8 cellular contexts compared by ENCODE assay signal in genomic region chr19:37217855-37218591, GRCh38. TPM values are rescaled to one million over a fixed set of nuclear protein-coding genes. Genes with fewer than 3 reads are reported as not detected.
DNase-seq lines count a peak whose midpoint lies in the region; ATAC-seq and TF ChIP-seq lines count a peak whose summit lies in the region.

TSS of gene ZNF383 (plus strand) at chr19:37218214. CDS start at chr19:37230454, 12,240 bp downstream.

- intact Hi-C loops in activated T-helper 1 cell treated with anti-CD3 and anti-CD28 coated beads, Interleukin-12 subunit alpha, Interleukin-12 subunit beta, Interleukin-2, Interleukin-4 antibody, amounts not matched to agents 30 ng/mL and 10 ng/mL and 1 ng/mL, durations not matched to agents 14 hours and 24 hours and 36 hours (cut with micrococcal nuclease), result loop anchor here (1.0 to 10.0 kb wide), 16 partner anchors 46 to 1003 kb away; partner anchors contain the start of genes SIPA1L3, WDR87, ZFP14 and ZFP30

- H3K4me1 ChIP-seq in Peyer's patch, result peaks cover 0 to 8% (median 4%) of the 10 kb centered on the region in 4 donors

- POLR2A ChIA-PET in naive thymus-derived CD8-positive, alpha-beta T cell (lab: Charles Lee), result interaction anchor here (0.5 to 1.8 kb wide), 17 partner anchors 8 to 1403 kb away, joined by 3 to 10 read pairs (median 4); partner anchors contain the start of genes PSMD8, ZFP14, ZNF146 and ZNF345

- no peaks in the 10 kb centered on the region for H3K27me3 ChIP-seq in Peyer's patch

- peak within 1 kb of the TSS; percentile 96 for H3K4me3 Mint-ChIP-seq in activated T-helper 1 cell treated with anti-CD3 and anti-CD28 coated beads, Interleukin-12 subunit alpha, Interleukin-12 subunit beta, Interleukin-2, Interleukin-4 antibody, amounts not matched to agents 30 ng/mL and 10 ng/mL and 1 ng/mL, durations not matched to agents 14 hours and 24 hours and 36 hours
- peak within 1 kb of the TSS; percentile 86 to 100 (median 96) for H3K4me3 Mint-ChIP-seq in naive thymus-derived CD8-positive, alpha-beta T cell
- H3K4me3 Mint-ChIP-seq in stimulated activated naive B cell treated with anti-CD40 and anti-IgM and Interleukin-4, amounts not matched to agents 10 μg/mL and 1 μg/mL and 100 μg/mL, for 72 hours, result peak within 1 kb of the TSS; percentile 96 to 97

- H3K27ac Mint-ChIP-seq in activated T-helper 1 cell treated with anti-CD3 and anti-CD28 coated beads, Interleukin-12 subunit alpha, Interleukin-12 subunit beta, Interleukin-2, Interleukin-4 antibody, amounts not matched to agents 30 ng/mL and 10 ng/mL and 1 ng/mL, durations not matched to agents 14 hours and 24 hours and 36 hours, result peak within 1 kb of the TSS; percentile 90
- H3K27ac Mint-ChIP-seq in naive thymus-derived CD8-positive, alpha-beta T cell, result peak within 1 kb of the TSS; percentile 90 to 99 (median 95)
- peak within 1 kb of the TSS; percentile 99 for H3K27ac Mint-ChIP-seq in stimulated activated naive B cell treated with anti-CD40 and anti-IgM and Interleukin-4, amounts not matched to agents 10 μg/mL and 1 μg/mL and 100 μg/mL, for 72 hours

- TF ChIP-seq CTCF in Peyer's patch (IDR thresholded peaks at IDR 0.05), result no peak
- TF ChIP-seq CTCF in fibroblast of mammary gland (conservative IDR thresholded peaks at IDR 0.05; ENCODE audit: control insufficient read depth, insufficient read depth, low read depth, low read length), result no peak

- DNase-seq in DMS79 treated with DMSO at 0.1 percent for 48 hours (lab: John Stamatoyannopoulos, UW), result peak; percentile 95
- peak; percentile 92 for DNase-seq in KG1 (lab: John Stamatoyannopoulos, UW)
- peak; percentile 90 to 94 (median 90) for DNase-seq in Peyer's patch
- peak; percentile 78 for DNase-seq in activated T-helper 1 cell treated with anti-CD3 and anti-CD28 coated beads, Interleukin-12 subunit alpha, Interleukin-12 subunit beta, Interleukin-2, Interleukin-4 antibody, amounts not matched to agents 30 ng/mL and 10 ng/mL and 1 ng/mL, durations not matched to agents 14 hours and 24 hours and 36 hours (ENCODE audit: low spot score)
- DNase-seq in fibroblast of mammary gland (ENCODE audit: low read depth), result peak; percentile 88
- peak; percentile 60 to 93 (median 80) for DNase-seq in naive thymus-derived CD8-positive, alpha-beta T cell
- peak; percentile 89 for DNase-seq in stimulated activated naive B cell treated with anti-CD40 and anti-IgM and Interleukin-4, amounts not matched to agents 10 μg/mL and 1 μg/mL and 100 μg/mL, for 72 hours

- peaks cover 20% of the 10 kb centered on the region for H3K4me1 Mint-ChIP-seq in activated T-helper 1 cell treated with anti-CD3 and anti-CD28 coated beads, Interleukin-12 subunit alpha, Interleukin-12 subunit beta, Interleukin-2, Interleukin-4 antibody, amounts not matched to agents 30 ng/mL and 10 ng/mL and 1 ng/mL, durations not matched to agents 14 hours and 24 hours and 36 hours (ENCODE audit: low read depth)
- peaks cover 17 to 34% (median 27%) of the 10 kb centered on the region in 4 donors for H3K4me1 Mint-ChIP-seq in naive thymus-derived CD8-positive, alpha-beta T cell
- H3K4me1 Mint-ChIP-seq in stimulated activated naive B cell treated with anti-CD40 and anti-IgM and Interleukin-4, amounts not matched to agents 10 μg/mL and 1 μg/mL and 100 μg/mL, for 72 hours, result peaks cover 25 to 27% of the 10 kb centered on the region in 2 donors

- peaks cover 0 to 4% (median 0%) of the 10 kb centered on the region in 4 donors for H3K9me3 ChIP-seq in Peyer's patch

- H3K4me3 ChIP-seq in Peyer's patch, result peak within 1 kb of the TSS; percentile 64 to 80 (median 76)
- peak within 1 kb of the TSS; percentile 98 for H3K4me3 ChIP-seq in fibroblast of mammary gland (ENCODE audit: control insufficient read depth, low read depth, low read length)

- peaks cover 33% of the 10 kb centered on the region for H3K36me3 Mint-ChIP-seq in activated T-helper 1 cell treated with anti-CD3 and anti-CD28 coated beads, Interleukin-12 subunit alpha, Interleukin-12 subunit beta, Interleukin-2, Interleukin-4 antibody, amounts not matched to agents 30 ng/mL and 10 ng/mL and 1 ng/mL, durations not matched to agents 14 hours and 24 hours and 36 hours (ENCODE audit: low read depth)
- peaks cover 21 to 35% (median 34%) of the 10 kb centered on the region in 3 donors for H3K36me3 Mint-ChIP-seq in naive thymus-derived CD8-positive, alpha-beta T cell
- H3K36me3 Mint-ChIP-seq in stimulated activated naive B cell treated with anti-CD40 and anti-IgM and Interleukin-4, amounts not matched to agents 10 μg/mL and 1 μg/mL and 100 μg/mL, for 72 hours, result peaks cover 17 to 41% of the 10 kb centered on the region in 2 donors

- peaks cover 0 to 29% (median 0%) of the 10 kb centered on the region in 3 donors for H3K36me3 ChIP-seq in Peyer's patch

- H3K27me3 Mint-ChIP-seq in activated T-helper 1 cell treated with anti-CD3 and anti-CD28 coated beads, Interleukin-12 subunit alpha, Interleukin-12 subunit beta, Interleukin-2, Interleukin-4 antibody, amounts not matched to agents 30 ng/mL and 10 ng/mL and 1 ng/mL, durations not matched to agents 14 hours and 24 hours and 36 hours (ENCODE audit: insufficient read depth), result no peaks in the 10 kb centered on the region
- no peaks in the 10 kb centered on the region for H3K27me3 Mint-ChIP-seq in naive thymus-derived CD8-positive, alpha-beta T cell
- H3K27me3 Mint-ChIP-seq in stimulated activated naive B cell treated with anti-CD40 and anti-IgM and Interleukin-4, amounts not matched to agents 10 μg/mL and 1 μg/mL and 100 μg/mL, for 72 hours, result no peaks in the 10 kb centered on the region

- TF ChIP-seq POLR2A in Peyer's patch (IDR thresholded peaks at IDR 0.05), result peak; percentile 32 to 52

- peak within 1 kb of the TSS; percentile 80 to 97 (median 86) for H3K27ac ChIP-seq in Peyer's patch

- peaks cover 48% of the 10 kb centered on the region for H3K9me3 Mint-ChIP-seq in activated T-helper 1 cell treated with anti-CD3 and anti-CD28 coated beads, Interleukin-12 subunit alpha, Interleukin-12 subunit beta, Interleukin-2, Interleukin-4 antibody, amounts not matched to agents 30 ng/mL and 10 ng/mL and 1 ng/mL, durations not matched to agents 14 hours and 24 hours and 36 hours
- H3K9me3 Mint-ChIP-seq in naive thymus-derived CD8-positive, alpha-beta T cell, result peaks cover 0 to 47% (median 12%) of the 10 kb centered on the region in 9 donors
- no peaks in the 10 kb centered on the region for H3K9me3 Mint-ChIP-seq in stimulated activated naive B cell treated with anti-CD40 and anti-IgM and Interleukin-4, amounts not matched to agents 10 μg/mL and 1 μg/mL and 100 μg/mL, for 72 hours

- peak; percentile 86 for ATAC-seq in GM21737 (IDR thresholded peaks at IDR 0.05; ENCODE audit: unreplicated experiment)
- ATAC-seq in naive thymus-derived CD8-positive, alpha-beta T cell, result peak; percentile 86 to 89
- peak; percentile 92 to 94 for ATAC-seq in stimulated activated naive B cell treated with anti-CD40 and anti-IgM and Interleukin-4, amounts not matched to agents 10 μg/mL and 1 μg/mL and 100 μg/mL, for 72 hours (replicated peaks)

RNA-seq across cellular contexts. Expression of gene ZNF383, which starts in this region (rescaled TPM):
- 10 to 100 TPM in 3 of 4 donors, 1 to 10 TPM in 1; 7.4 to 23.1 (median 12.1) TPM for total RNA-seq in Peyer's patch
- 6.3 TPM in 2 replicates for total RNA-seq in activated T-helper 1 cell treated with anti-CD3 and anti-CD28 coated beads, Interleukin-12 subunit alpha, Interleukin-12 subunit beta, Interleukin-2, Interleukin-4 antibody, amounts not matched to agents 30 ng/mL and 10 ng/mL and 1 ng/mL, durations not matched to agents 14 hours and 24 hours and 36 hours
- 10 to 100 TPM; 33.5 to 39.8 TPM for total RNA-seq in naive thymus-derived CD8-positive, alpha-beta T cell
- 10 to 100 TPM in 2 of 3 donors, 1 to 10 TPM in 1; 8.8 to 15.1 (median 10.4) TPM for polyA plus RNA-seq in naive thymus-derived CD8-positive, alpha-beta T cell

Comparison
In these comparisons a context has a peak if more than half of its experiments do, and no peak if none do; other contexts are left out.
1. Peak in every context shown above with its lines: DNase-seq, ATAC-seq, H3K4me3 ChIP-seq and H3K27ac ChIP-seq.